Comparison of ENCODE assay signal across 17 cellular contexts in the genomic region with DNA sequence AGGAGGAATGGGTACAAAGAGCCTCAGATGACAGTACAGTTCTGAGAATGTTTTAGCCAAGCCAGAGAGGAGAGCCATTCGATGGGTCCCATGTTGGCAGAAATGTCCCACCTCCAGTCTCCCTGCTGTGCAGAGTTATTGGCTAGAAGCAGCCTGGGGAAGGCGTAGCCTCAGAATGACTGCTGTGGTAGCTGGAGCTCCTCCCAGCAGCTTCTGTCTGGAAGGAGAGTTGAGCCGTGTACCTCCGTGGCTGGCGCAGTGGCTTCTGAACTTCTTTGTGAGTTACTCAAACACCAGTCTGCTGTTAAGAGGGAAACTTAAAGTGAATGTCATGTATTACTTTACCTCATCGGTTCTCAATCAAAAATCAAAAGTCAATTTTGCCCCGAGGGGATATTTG.
DNase-seq lines count a peak whose midpoint lies in the region; TF ChIP-seq lines count a peak whose summit lies in the region.
"Had no signal": no experiment of that assay in that cellular context is flagged by ENCODE, and none has a peak within 500 bp of the region (broad histone marks: within the 10 kb centered on the region; RNA-seq: fewer than 3 reads in every experiment).

No MANE protein-coding gene starts in this region.

- H3K9me3 Mint-ChIP-seq in Caco-2 (ENCODE audit: unreplicated experiment) = no peaks in the 10 kb centered on the region

- H3K36me3 Mint-ChIP-seq in Caco-2 (ENCODE audit: insufficient read depth, unreplicated experiment) = no peaks in the 10 kb centered on the region
- H3K36me3 Mint-ChIP-seq: CD4-positive, alpha-beta memory T cell had no signal

- POLR2A ChIA-PET in Caco-2 (lab: Charles Lee) = no interaction called here
- POLR2A ChIA-PET in HEK293T (lab: Yijun Ruan, JAX) = no interaction called here

- DNase-seq in Caco-2 = peak; percentile 8 to 37
- DNase-seq in HEK293T (ENCODE audit: extremely low spot score) = peak; percentile 24
- peak; percentile 7 for DNase-seq in UCSD-AML1 (lab: John Stamatoyannopoulos, UW; ENCODE audit: unreplicated experiment)
- peak; percentile 18 for DNase-seq in iPS-NIHi7 (ENCODE audit: extremely low spot score)
- DNase-seq in activated T-cell treated with anti-CD3 and anti-CD28 coated beads, Interleukin-2, amount 50 U/mL, for 1 hour = no peak
- no peak for DNase-seq in NOMO-1 (lab: John Stamatoyannopoulos, UW; ENCODE audit: unreplicated experiment in 2 of 2)
- no peak for DNase-seq in uterus
- no peak for DNase-seq in OCI-M1 (lab: John Stamatoyannopoulos, UW)
- DNase-seq: CD4-positive, alpha-beta memory T cell; DND-41; H7; NCI-H1048; NCI-H1694; NCI-H2107; NCI-H446; SHP77 had no signal

- H3K4me3 Mint-ChIP-seq in Caco-2 (ENCODE audit: unreplicated experiment) = no peak overlapping the region
- H3K4me3 Mint-ChIP-seq: B cell; CD4-positive, alpha-beta memory T cell had no signal

- H3K27ac Mint-ChIP-seq in Caco-2 (ENCODE audit: unreplicated experiment) = no peak overlapping the region
- H3K27ac Mint-ChIP-seq: B cell; CD4-positive, alpha-beta memory T cell had no signal

- H3K4me3 ChIP-seq in Caco-2 (ENCODE audit: low read depth, low read length) (no peak overlapping the region), uterus (no peak overlapping the region)

- H3K4me1 Mint-ChIP-seq in Caco-2 (ENCODE audit: low read depth, unreplicated experiment) = no peaks in the 10 kb centered on the region
- H3K4me1 Mint-ChIP-seq: CD4-positive, alpha-beta memory T cell had no signal

- peaks cover 3% of the 10 kb centered on the region for H3K27me3 Mint-ChIP-seq in Caco-2 (ENCODE audit: insufficient read depth, unreplicated experiment)

- no TSS peak for BruUV-seq in Caco-2 (replicated peaks; lab: Mats Ljungman, UMichigan)

- TF ChIP-seq CTCF in Caco-2 (IDR thresholded peaks at IDR 0.05; ENCODE audit: insufficient read depth in 1 of 2, low read depth in 1 of 2, low read length in 1 of 2, severe bottlenecking in 1 of 2, unreplicated experiment in 1 of 2) (no peak), uterus (IDR thresholded peaks at IDR 0.05) (no peak)

- H3K27ac ChIP-seq in uterus = no peak overlapping the region

- H3K36me3 ChIP-seq in Caco-2 (ENCODE audit: control insufficient read depth, insufficient read depth, low read length) (no peaks in the 10 kb centered on the region), uterus (no peaks in the 10 kb centered on the region)

- H3K4me1 ChIP-seq in Caco-2 = no peaks in the 10 kb centered on the region
- no peaks in the 10 kb centered on the region for H3K4me1 ChIP-seq in uterus

- CTCF ChIA-PET in Caco-2 (lab: Charles Lee) = no interaction called here
- CTCF ChIA-PET in HEK293T (lab: Yijun Ruan, JAX) = no interaction called here

- H3K27me3 ChIP-seq in Caco-2 (replicated peaks; ENCODE audit: control insufficient read depth, insufficient read depth, low read length) (no peaks in the 10 kb centered on the region; the same call in 1 of the 2 replicates), uterus (no peaks in the 10 kb centered on the region)

- no peak for TF ChIP-seq POLR2A in uterus (IDR thresholded peaks at IDR 0.05)

- H3K9me3 ChIP-seq in Caco-2 (no peaks in the 10 kb centered on the region), uterus (no peaks in the 10 kb centered on the region)

- intact Hi-C loops in Caco-2 (cut with micrococcal nuclease; ENCODE audit: unreplicated experiment) (no loop called here), uterus (cut with DNase I; ENCODE audit: low total_unique reads) (no loop called here)

TF ChIP-seq in HEK293T, 16 proteins besides CTCF, POLR2A, EP300 and RAD21:
- TF ChIP-seq ZNF384 (IDR thresholded peaks at IDR 0.05) (no peak), SUZ12 (IDR thresholded peaks at IDR 0.05) (no peak), ARNT (IDR thresholded peaks at IDR 0.05) (no peak)
TF ChIP-seq in HEK293T: peak in this region for 0.

Comparison
In these comparisons a context has a peak if more than half of its experiments do, and no peak if none do; other contexts are left out.
1. DNase-seq: peak in Caco-2 (2 of 2), HEK293T (single experiment), UCSD-AML1 (single experiment) and iPS-NIHi7 (single experiment); none in activated T-cell treated with anti-CD3 and anti-CD28 coated beads, Interleukin-2, amount 50 U/mL, for 1 hour (single experiment), NOMO-1 (0 of 2), uterus (0 of 2) and OCI-M1 (single experiment).